Comparison of ENCODE assay signal across 9 cellular contexts in the genomic region with DNA sequence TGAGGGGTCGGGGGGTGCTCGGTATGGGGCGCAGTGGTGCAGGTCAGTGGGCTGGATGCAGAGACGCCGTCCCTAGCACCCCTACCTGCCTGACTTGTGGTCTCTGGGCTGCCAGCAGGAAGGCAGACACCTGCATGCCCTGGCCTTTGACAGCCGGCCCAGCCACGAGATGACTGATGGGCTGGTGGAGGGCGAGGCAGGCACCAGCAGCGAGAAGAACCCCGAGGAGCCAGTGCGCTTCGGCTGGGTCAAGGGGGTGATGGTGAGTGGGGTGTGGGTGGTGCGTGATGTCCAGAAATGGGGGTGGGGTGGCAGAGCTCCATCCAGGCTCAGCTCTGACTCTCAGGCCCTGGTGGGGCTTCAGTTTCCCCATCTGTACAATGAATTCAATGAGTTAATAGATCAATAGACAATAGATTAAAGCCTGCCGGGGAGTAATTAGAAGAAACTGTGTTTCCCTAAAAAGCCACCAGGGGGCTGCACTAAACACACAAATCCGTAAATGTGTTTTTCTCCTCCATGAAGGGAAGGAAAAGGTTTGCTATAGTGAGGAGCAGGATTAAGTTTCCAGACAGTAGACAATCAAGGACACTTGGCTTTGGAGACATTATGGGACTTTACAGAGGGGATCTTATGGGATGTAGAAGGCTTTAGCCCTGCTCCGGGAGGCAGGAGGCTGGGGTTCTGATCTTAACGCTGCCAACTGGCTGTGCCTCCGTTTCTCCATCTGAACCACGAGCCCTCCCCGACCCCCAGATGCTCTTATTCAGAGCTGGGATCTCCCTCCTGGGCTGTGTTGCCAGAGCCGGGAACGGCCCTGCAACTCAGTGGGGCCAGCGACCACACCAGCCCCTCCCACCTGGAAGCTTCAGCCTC. TPM values are rescaled to one million over a fixed set of nuclear protein-coding genes. Genes with fewer than 3 reads are reported as not detected.
DNase-seq lines count a peak whose midpoint lies in the region; ATAC-seq, FAIRE-seq and TF ChIP-seq lines count a peak whose summit lies in the region.
"Had no signal": no experiment of that assay in that cellular context is flagged by ENCODE, and none has a peak within 500 bp of the region (broad histone marks: within the 10 kb centered on the region; RNA-seq: fewer than 3 reads in every experiment).

No MANE protein-coding gene starts in this region.

- no peak for ATAC-seq in GM18505 (IDR thresholded peaks at IDR 0.05; ENCODE audit: unreplicated experiment)
- ATAC-seq in GM18868 (IDR thresholded peaks at IDR 0.05; ENCODE audit: unreplicated experiment): no peak

- DNase-seq in DMS153 (lab: John Stamatoyannopoulos, UW) (peak; percentile 17), HT1080 (ENCODE audit: low read depth) (peak; percentile 40), RPMI7951 (ENCODE audit: low read depth) (peak; percentile 63), brain microvascular endothelial cell (peak; percentile 50)
- DNase-seq in stimulated activated CD4-positive, alpha-beta T cell treated with anti-CD3 and anti-CD28 coated beads, Interleukin-2, amount 100 ng/mL, for 48 hours: peak; percentile 26 to 55

- FAIRE-seq in islet of Langerhans (lab: Jason Lieb, UNC): peak; percentile 68

- H3K27ac ChIP-seq in brain microvascular endothelial cell: no peak overlapping the region

- H3K36me3 ChIP-seq in brain microvascular endothelial cell (replicated peaks): no peaks in the 10 kb centered on the region

- no peaks in the 10 kb centered on the region for H3K27me3 ChIP-seq in brain microvascular endothelial cell (replicated peaks)

- TF ChIP-seq POLR2A in GM18505 (IDR thresholded peaks at IDR 0.05; ENCODE audit: borderline replicate concordance, extremely low read depth, insufficient read depth, insufficient read length): no peak

- TF ChIP-seq CTCF in brain microvascular endothelial cell (IDR thresholded peaks at IDR 0.05; ENCODE audit: low read depth, low read length, missing control alignments): peak; percentile 68

- in situ Hi-C loops in brain microvascular endothelial cell (cut with HindIII; ENCODE audit: low pct_ligation_motif_present, low sequenced_read_pairs): no loop called here

- H3K4me3 ChIP-seq in brain microvascular endothelial cell (ENCODE audit: low read depth, low read length): no peak overlapping the region

RNA-seq across cellular contexts. Expression of a gene that starts 2.2 kb away (rescaled TPM):
- not detected in 2 replicates for total RNA-seq in HT1080 (2014; rRNA removed; shearing (Covaris generic))
- not detected in 2 replicates for polyA plus RNA-seq in HT1080 (2015; cell fraction: cytosol; rRNA removed)
- polyA plus RNA-seq in HT1080 (2015; cell fraction: nucleus; rRNA removed): not detected in 2 replicates
- total RNA-seq in RPMI7951 (2014; rRNA removed; shearing (Covaris generic)): not detected in 2 replicates
- total RNA-seq: subcutaneous adipose tissue had no signal
